1 cellular context compared by ENCODE assay signal in the genomic region with DNA sequence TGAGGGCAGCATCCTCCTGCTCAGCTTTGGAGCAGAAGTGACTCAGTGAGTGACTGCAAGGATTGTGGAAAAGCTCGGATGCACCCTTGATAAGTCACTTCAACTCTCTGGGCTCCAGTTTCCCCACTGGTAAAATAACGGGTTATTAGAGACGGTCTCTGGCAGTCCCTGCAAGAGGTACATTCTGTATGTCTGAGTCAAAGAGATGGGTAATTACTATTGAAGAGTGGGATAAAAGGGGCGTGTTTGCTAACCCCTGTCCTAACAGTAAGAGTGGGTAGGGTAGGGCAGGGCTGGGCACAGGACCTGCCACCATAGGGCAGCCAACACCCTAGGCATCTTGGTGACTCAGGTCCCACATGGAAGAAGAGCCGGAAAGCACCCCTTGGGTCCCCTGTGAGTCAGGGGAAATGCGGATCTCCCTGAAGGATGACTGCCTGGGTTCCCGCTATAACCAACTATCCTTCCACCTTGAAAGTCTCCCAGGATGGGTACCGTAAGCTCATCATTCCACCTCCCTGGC.
TF ChIP-seq lines count a peak whose summit lies in the region.

No MANE protein-coding gene starts in this region.

TF ChIP-seq in K562, 482 proteins besides CTCF, POLR2A, EP300 and RAD21:
- no peak for TF ChIP-seq PURB (CRISPR knock-in tag; IDR thresholded peaks at IDR 0.05; ENCODE audit: low read depth)
- TF ChIP-seq, protein P1, sequence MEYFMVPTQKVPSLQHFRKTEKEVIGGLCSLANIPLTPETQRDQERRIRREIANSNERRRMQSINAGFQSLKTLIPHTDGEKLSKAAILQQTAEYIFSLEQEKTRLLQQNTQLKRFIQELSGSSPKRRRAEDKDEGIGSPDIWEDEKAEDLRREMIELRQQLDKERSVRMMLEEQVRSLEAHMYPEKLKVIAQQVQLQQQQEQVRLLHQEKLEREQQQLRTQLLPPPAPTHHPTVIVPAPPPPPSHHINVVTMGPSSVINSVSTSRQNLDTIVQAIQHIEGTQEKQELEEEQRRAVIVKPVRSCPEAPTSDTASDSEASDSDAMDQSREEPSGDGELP (CRISPR knock-in tag; IDR thresholded peaks at IDR 0.05; ENCODE audit: borderline replicate concordance), result peak; percentile 39; the same call in 1 of the 2 replicates
- TF ChIP-seq PRPF4 (IDR thresholded peaks at IDR 0.05; ENCODE audit: insufficient read depth, low read depth, low read length, poor library complexity, severe bottlenecking), result no peak
- 0 out of 2 replicates have a peak, but pooled peaks have one; percentile 12 for TF ChIP-seq ZC3H4 (CRISPR knock-in tag; IDR thresholded peaks at IDR 0.05; ENCODE audit: borderline replicate concordance)
TF ChIP-seq in K562: peak in this region for 2.
